ENCODE assay signal across 1 cellular context in the genomic region with DNA sequence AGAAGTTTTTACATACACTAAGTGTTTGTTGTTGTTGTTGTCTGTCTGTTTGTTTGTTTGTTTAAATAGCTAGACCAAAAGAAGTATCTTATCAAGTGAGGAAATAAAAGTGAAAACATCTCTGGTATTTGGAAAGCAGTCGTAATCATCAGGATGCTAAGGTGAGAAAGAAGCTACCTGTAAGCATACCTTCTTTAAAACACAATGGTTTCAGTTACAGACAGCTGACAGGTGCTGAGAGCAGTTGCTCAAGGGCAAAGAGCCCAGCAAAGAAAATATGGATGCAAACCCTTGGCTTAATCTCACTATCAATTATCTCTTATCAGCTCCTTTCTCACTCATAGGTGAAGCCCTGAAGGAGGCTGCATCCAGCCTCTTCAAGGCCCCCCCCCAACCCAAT.
TF ChIP-seq lines count a peak whose summit lies in the region.

No MANE protein-coding gene starts in this region.

TF ChIP-seq in GM23338, 12 proteins besides CTCF, POLR2A, EP300 and RAD21 (continued from another document):
- TF ChIP-seq, protein P1, sequence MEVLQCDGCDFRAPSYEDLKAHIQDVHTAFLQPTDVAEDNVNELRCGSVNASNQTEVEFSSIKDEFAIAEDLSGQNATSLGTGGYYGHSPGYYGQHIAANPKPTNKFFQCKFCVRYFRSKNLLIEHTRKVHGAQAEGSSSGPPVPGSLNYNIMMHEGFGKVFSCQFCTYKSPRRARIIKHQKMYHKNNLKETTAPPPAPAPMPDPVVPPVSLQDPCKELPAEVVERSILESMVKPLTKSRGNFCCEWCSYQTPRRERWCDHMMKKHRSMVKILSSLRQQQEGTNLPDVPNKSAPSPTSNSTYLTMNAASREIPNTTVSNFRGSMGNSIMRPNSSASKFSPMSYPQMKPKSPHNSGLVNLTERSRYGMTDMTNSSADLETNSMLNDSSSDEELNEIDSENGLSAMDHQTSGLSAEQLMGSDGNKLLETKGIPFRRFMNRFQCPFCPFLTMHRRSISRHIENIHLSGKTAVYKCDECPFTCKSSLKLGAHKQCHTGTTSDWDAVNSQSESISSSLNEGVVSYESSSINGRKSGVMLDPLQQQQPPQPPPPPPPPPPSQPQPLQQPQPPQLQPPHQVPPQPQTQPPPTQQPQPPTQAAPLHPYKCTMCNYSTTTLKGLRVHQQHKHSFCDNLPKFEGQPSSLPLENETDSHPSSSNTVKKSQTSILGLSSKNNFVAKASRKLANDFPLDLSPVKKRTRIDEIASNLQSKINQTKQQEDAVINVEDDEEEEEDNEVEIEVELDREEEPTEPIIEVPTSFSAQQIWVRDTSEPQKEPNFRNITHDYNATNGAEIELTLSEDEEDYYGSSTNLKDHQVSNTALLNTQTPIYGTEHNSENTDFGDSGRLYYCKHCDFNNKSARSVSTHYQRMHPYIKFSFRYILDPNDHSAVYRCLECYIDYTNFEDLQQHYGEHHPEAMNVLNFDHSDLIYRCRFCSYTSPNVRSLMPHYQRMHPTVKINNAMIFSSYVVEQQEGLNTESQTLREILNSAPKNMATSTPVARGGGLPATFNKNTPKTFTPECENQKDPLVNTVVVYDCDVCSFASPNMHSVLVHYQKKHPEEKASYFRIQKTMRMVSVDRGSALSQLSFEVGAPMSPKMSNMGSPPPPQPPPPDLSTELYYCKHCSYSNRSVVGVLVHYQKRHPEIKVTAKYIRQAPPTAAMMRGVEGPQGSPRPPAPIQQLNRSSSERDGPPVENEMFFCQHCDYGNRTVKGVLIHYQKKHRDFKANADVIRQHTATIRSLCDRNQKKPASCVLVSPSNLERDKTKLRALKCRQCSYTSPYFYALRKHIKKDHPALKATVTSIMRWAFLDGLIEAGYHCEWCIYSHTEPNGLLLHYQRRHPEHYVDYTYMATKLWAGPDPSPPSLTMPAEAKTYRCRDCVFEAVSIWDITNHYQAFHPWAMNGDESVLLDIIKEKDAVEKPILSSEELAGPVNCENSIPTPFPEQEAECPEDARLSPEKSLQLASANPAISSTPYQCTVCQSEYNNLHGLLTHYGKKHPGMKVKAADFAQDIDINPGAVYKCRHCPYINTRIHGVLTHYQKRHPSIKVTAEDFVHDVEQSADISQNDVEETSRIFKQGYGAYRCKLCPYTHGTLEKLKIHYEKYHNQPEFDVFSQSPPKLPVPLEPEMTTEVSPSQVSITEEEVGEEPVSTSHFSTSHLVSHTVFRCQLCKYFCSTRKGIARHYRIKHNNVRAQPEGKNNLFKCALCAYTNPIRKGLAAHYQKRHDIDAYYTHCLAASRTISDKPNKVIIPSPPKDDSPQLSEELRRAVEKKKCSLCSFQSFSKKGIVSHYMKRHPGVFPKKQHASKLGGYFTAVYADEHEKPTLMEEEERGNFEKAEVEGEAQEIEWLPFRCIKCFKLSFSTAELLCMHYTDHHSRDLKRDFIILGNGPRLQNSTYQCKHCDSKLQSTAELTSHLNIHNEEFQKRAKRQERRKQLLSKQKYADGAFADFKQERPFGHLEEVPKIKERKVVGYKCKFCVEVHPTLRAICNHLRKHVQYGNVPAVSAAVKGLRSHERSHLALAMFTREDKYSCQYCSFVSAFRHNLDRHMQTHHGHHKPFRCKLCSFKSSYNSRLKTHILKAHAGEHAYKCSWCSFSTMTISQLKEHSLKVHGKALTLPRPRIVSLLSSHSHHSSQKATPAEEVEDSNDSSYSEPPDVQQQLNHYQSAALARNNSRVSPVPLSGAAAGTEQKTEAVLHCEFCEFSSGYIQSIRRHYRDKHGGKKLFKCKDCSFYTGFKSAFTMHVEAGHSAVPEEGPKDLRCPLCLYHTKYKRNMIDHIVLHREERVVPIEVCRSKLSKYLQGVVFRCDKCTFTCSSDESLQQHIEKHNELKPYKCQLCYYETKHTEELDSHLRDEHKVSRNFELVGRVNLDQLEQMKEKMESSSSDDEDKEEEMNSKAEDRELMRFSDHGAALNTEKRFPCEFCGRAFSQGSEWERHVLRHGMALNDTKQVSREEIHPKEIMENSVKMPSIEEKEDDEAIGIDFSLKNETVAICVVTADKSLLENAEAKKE (CRISPR knock-in tag; IDR thresholded peaks at IDR 0.05): no peak
- TF ChIP-seq STAT1 (IDR thresholded peaks at IDR 0.05; ENCODE audit: unreplicated experiment) (no peak), EZH2 (IDR thresholded peaks at IDR 0.05; ENCODE audit: low read depth, unreplicated experiment) (no peak)
